30 cellular contexts compared by ENCODE assay signal in genomic region chr11:75900848-75901247, GRCh38.
"Had no signal": no experiment of that assay in that cellular context is flagged by ENCODE, and none has a peak within 500 bp of the region (broad histone marks: within the 10 kb centered on the region; RNA-seq: fewer than 3 reads in every experiment).

No MANE protein-coding gene starts in this region.

- H3K27me3 ChIP-seq: ascending aorta, breast epithelium, cardiac muscle cell, colonic mucosa, esophagus squamous epithelium, gastroesophageal sphincter, heart right ventricle, hepatocyte had no signal

- H3K4me2 ChIP-seq: hepatocyte had no signal

- ATAC-seq: activated CD4-positive, alpha-beta T cell treated with anti-CD3 and anti-CD28 coated beads for 36 hours; activated CD8-positive, alpha-beta memory T cell treated with anti-CD3 and anti-CD28 coated beads, Interleukin-2, amount 10 ng/mL, durations not matched to agents 7 days and 5 days; activated CD8-positive, alpha-beta T cell treated with anti-CD3 and anti-CD28 coated beads, Interleukin-2, amount 10 ng/mL, durations not matched to agents 7 days and 5 days; activated naive CD4-positive, alpha-beta T cell treated with anti-CD3 and anti-CD28 coated beads, Interleukin-2, amount 50 U/mL, for 72 hours; gastroesophageal sphincter; heart right ventricle had no signal

- FAIRE-seq: endometrium, endothelial cell of umbilical vein had no signal

- H3K4me1 ChIP-seq: breast epithelium, colonic mucosa had no signal

- H3K36me3 ChIP-seq: ascending aorta, breast epithelium, cardiac muscle cell, colonic mucosa, esophagus squamous epithelium, gastroesophageal sphincter, heart right ventricle had no signal

- H3K4me3 ChIP-seq: ascending aorta, breast epithelium, cardiac muscle cell, colonic mucosa, esophagus squamous epithelium, gastroesophageal sphincter, heart right ventricle, hepatocyte had no signal

- DNase-seq: activated CD4-positive, alpha-beta memory T cell treated with anti-CD3 and anti-CD28 coated beads for 36 hours; activated CD4-positive, alpha-beta T cell treated with anti-CD3 and anti-CD28 coated beads for 36 hours; activated CD4-positive, alpha-beta T cell treated with anti-CD3 and anti-CD28 coated beads, Interleukin-2, amount 10 ng/mL, durations not matched to agents 24 days and 14 days; activated CD4-positive, CD25-positive, alpha-beta regulatory T cell; activated CD4-positive, CD25-positive, alpha-beta regulatory T cell treated with anti-CD3 and anti-CD28 coated beads, Interleukin-2, amount 50 U/mL, for 72 hours; activated CD8-positive, alpha-beta memory T cell treated with anti-CD3 and anti-CD28 coated beads, Interleukin-2, amount 10 ng/mL, durations not matched to agents 7 days and 5 days; activated CD8-positive, alpha-beta memory T cell treated with anti-CD3 and anti-CD28 coated beads, Interleukin-2, amount 50 U/mL, for 4 hours; activated CD8-positive, alpha-beta T cell treated with anti-CD3 and anti-CD28 coated beads, Interleukin-2, amount 10 ng/mL, durations not matched to agents 7 days and 5 days; activated effector memory CD4-positive, alpha-beta T cell treated with anti-CD3 and anti-CD28 coated beads, Interleukin-2, amount 50 U/mL, for 16 hours; activated naive CD4-positive, alpha-beta T cell; activated naive CD4-positive, alpha-beta T cell treated with anti-CD3 and anti-CD28 coated beads, Interleukin-2, amount 10 ng/mL, durations not matched to agents 7 days and 5 days; activated naive CD8-positive, alpha-beta T cell treated with anti-CD3 and anti-CD28 coated beads, Interleukin-2, amount 10 ng/mL, durations not matched to agents 7 days and 5 days; activated T-cell treated with anti-CD3 and anti-CD28 coated beads, Interleukin-2, amount 50 U/mL, for 1 hour; activated T-cell treated with anti-CD3 and anti-CD28 coated beads, Interleukin-2, amount 50 U/mL, for 48 hours; central memory CD4-positive, alpha-beta T cell; cerebellar nuclear complex; colonic mucosa; effector CD8-positive, alpha-beta T cell; esophagus squamous epithelium; foreskin melanocyte; heart right ventricle had no signal

- H3K9me3 ChIP-seq: ascending aorta, breast epithelium, colonic mucosa, esophagus squamous epithelium, gastroesophageal sphincter, heart right ventricle had no signal

- H3K27ac ChIP-seq: ascending aorta, breast epithelium, cardiac muscle cell, colonic mucosa, epithelial cell of prostate, esophagus squamous epithelium, gastroesophageal sphincter, heart right ventricle, hepatocyte had no signal

- H2AFZ ChIP-seq: hepatocyte had no signal
